ENCODE assay signal across 9 cellular contexts in the genomic region with DNA sequence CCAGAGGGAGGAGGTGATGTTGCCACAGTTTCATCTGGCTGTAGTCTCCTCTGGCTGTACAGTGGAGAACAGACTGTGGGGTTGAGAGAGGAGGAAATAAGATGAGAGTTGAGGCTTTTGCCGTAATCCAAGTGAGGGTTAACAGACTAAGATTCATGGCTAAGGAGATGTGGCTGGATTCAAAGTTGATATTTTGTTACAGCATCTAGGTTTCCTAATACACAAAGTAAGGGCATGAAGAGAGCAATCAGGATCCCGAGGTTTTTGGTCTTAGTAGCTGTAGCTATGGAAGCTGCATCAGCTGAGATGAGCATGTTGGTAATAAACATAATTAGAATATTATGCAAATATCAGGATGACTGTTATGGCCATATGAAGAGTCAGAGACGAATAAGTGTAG. TPM values are rescaled to one million over a fixed set of nuclear protein-coding genes. Genes with fewer than 3 reads are reported as not detected.
DNase-seq lines count a peak whose midpoint lies in the region; ATAC-seq and TF ChIP-seq lines count a peak whose summit lies in the region.
"Had no signal": no experiment of that assay in that cellular context is flagged by ENCODE, and none has a peak within 500 bp of the region (broad histone marks: within the 10 kb centered on the region; RNA-seq: fewer than 3 reads in every experiment).

No MANE protein-coding gene starts in this region.

- H2AFZ ChIP-seq in GM23338 (no peak overlapping the region), SU-DHL-6 (ENCODE audit: low read depth, low read length, severe bottlenecking) (no peak overlapping the region), fibroblast of lung (ENCODE audit: low read length) (no peak overlapping the region)

- H3F3A ChIP-seq in GM23338 (replicated peaks; ENCODE audit: low read depth) (peaks cover 9% of the 10 kb centered on the region; the same call in 1 of the 2 replicates), SU-DHL-6 (ENCODE audit: insufficient read depth) (no peaks in the 10 kb centered on the region)

- H3K27ac Mint-ChIP-seq in GM23338: no peak overlapping the region
- peak overlapping the region; percentile 98 for H3K27ac Mint-ChIP-seq in progenitor cell of endocrine pancreas

- H3K27me3 Mint-ChIP-seq in GM23338 (ENCODE audit: insufficient read depth, low read depth, poor library complexity) (peaks cover 5% of the 10 kb centered on the region), progenitor cell of endocrine pancreas (no peaks in the 10 kb centered on the region)

- H3K9me2 ChIP-seq in GM23338 (ENCODE audit: insufficient read depth): no peaks in the 10 kb centered on the region; the same call in 1 of the 2 replicates
- H3K9me2 ChIP-seq in SU-DHL-6 (replicated peaks; ENCODE audit: insufficient read depth, low read length): no peaks in the 10 kb centered on the region

- H4K20me1 ChIP-seq in GM23338 (replicated peaks; ENCODE audit: insufficient read depth) (peaks cover 32% of the 10 kb centered on the region), SU-DHL-6 (ENCODE audit: low read depth, low read length) (no peaks in the 10 kb centered on the region), fibroblast of lung (ENCODE audit: control insufficient read depth, extremely low read depth, insufficient read depth, low read length) (no peaks in the 10 kb centered on the region)

- H3K9me3 Mint-ChIP-seq in GM23338 (no peaks in the 10 kb centered on the region), progenitor cell of endocrine pancreas (ENCODE audit: low read depth) (peaks cover 29% of the 10 kb centered on the region)

- no peak for DNase-seq in GM23338 (ENCODE audit: low spot score)
- DNase-seq in fibroblast of lung (ENCODE audit: low read depth in 2 of 2): no peak
- DNase-seq in progenitor cell of endocrine pancreas (ENCODE audit: low spot score, unreplicated experiment): no peak
- no peak for DNase-seq in NK-92 (lab: John Stamatoyannopoulos, UW; ENCODE audit: unreplicated experiment)
- DNase-seq in DMS53 treated with DMSO at 0.1 percent for 48 hours (lab: John Stamatoyannopoulos, UW; ENCODE audit: unreplicated experiment): no peak
- no peak for DNase-seq in HuH-7.5 (ENCODE audit: low spot score)
- DNase-seq: NCI-H226 had no signal

- peaks cover 51% of the 10 kb centered on the region for H3K36me3 Mint-ChIP-seq in GM23338 (ENCODE audit: low read depth)
- peaks cover 52% of the 10 kb centered on the region for H3K36me3 Mint-ChIP-seq in progenitor cell of endocrine pancreas (ENCODE audit: insufficient read depth)

- peak overlapping the region; percentile 90 for H3K4me3 Mint-ChIP-seq in GM23338
- H3K4me3 Mint-ChIP-seq in progenitor cell of endocrine pancreas (ENCODE audit: low read depth): peak overlapping the region; percentile 98

- H3K9ac ChIP-seq in SU-DHL-6 (ENCODE audit: low read length): peak overlapping the region; percentile 89
- H3K9ac ChIP-seq in fibroblast of lung (ENCODE audit: insufficient read depth, low read length): no peak overlapping the region

- peaks cover 41% of the 10 kb centered on the region for H3K79me2 ChIP-seq in GM23338 (replicated peaks; ENCODE audit: insufficient read depth)
- peaks cover 38% of the 10 kb centered on the region for H3K79me2 ChIP-seq in SU-DHL-6 (ENCODE audit: insufficient read depth, low read length)
- H3K79me2 ChIP-seq in fibroblast of lung (ENCODE audit: control insufficient read depth, insufficient read depth, low read length): peaks cover 21% of the 10 kb centered on the region

- H3K4me3 ChIP-seq in GM23338 (peak overlapping the region; percentile 87), SU-DHL-6 (ENCODE audit: insufficient read depth, low read length, poor library complexity, severe bottlenecking) (peak overlapping the region; percentile 84), fibroblast of lung (replicated peaks in 1 of 4; ENCODE audit: control extremely low read depth in 1 of 4, insufficient read depth in 1 of 4, low read depth in 3 of 4, low read length in 4 of 4) (peak overlapping the region; percentile 21 to 98 (median 84))

- H3K4me2 ChIP-seq in GM23338: peak overlapping the region; percentile 96
- H3K4me2 ChIP-seq in SU-DHL-6 (ENCODE audit: low read depth, low read length, poor library complexity, severe bottlenecking): peak overlapping the region; percentile 76
- H3K4me2 ChIP-seq in fibroblast of lung (ENCODE audit: extremely low read depth, insufficient read depth, low read length): peak overlapping the region; percentile 92

- peaks cover 9% of the 10 kb centered on the region; the same call in 2 of the 3 replicates for H3K4me1 Mint-ChIP-seq in GM23338
- peaks cover 16% of the 10 kb centered on the region for H3K4me1 Mint-ChIP-seq in progenitor cell of endocrine pancreas (ENCODE audit: low read depth)

- ATAC-seq in GM23338 (no peak), HG03280 (IDR thresholded peaks at IDR 0.05; ENCODE audit: unreplicated experiment) (no peak)

- TF ChIP-seq CTCF in GM23338 (conservative IDR thresholded peaks at IDR 0.05; ENCODE audit: low read depth in 2 of 2) (no peak), SU-DHL-6 (IDR thresholded peaks at IDR 0.05; ENCODE audit: insufficient read depth, low read length, poor library complexity, severe bottlenecking) (no peak), fibroblast of lung (conservative IDR thresholded peaks at IDR 0.05 in 1 of 2, IDR thresholded peaks at IDR 0.05 in 1 of 2; ENCODE audit: low read depth in 1 of 2, low read length in 2 of 2) (no peak), progenitor cell of endocrine pancreas (IDR thresholded peaks at IDR 0.05; ENCODE audit: unreplicated experiment) (no peak)

- no peaks in the 10 kb centered on the region for H3K27me3 ChIP-seq in GM23338 (ENCODE audit: insufficient read depth)
- H3K27me3 ChIP-seq in SU-DHL-6 (ENCODE audit: low read length): no peaks in the 10 kb centered on the region
- H3K27me3 ChIP-seq in fibroblast of lung (ENCODE audit: control insufficient read depth, insufficient read depth, low read length): no peaks in the 10 kb centered on the region

- H3K9me3 ChIP-seq in SU-DHL-6 (ENCODE audit: insufficient read depth, low read length) (no peaks in the 10 kb centered on the region), fibroblast of lung (ENCODE audit: control insufficient read depth, insufficient read depth, low read depth, low read length) (peaks cover 1% of the 10 kb centered on the region)

- peaks cover 27% of the 10 kb centered on the region for H3K36me3 ChIP-seq in GM23338 (ENCODE audit: insufficient read depth)
- peaks cover 16% of the 10 kb centered on the region for H3K36me3 ChIP-seq in SU-DHL-6 (ENCODE audit: low read length)
- peaks cover 7% of the 10 kb centered on the region for H3K36me3 ChIP-seq in fibroblast of lung (ENCODE audit: control insufficient read depth, insufficient read depth, low read length)

- H3K4me1 ChIP-seq in GM23338 (ENCODE audit: insufficient read depth) (peaks cover 4% of the 10 kb centered on the region; the same call in 1 of the 2 replicates), fibroblast of lung (ENCODE audit: control insufficient read depth, extremely low read depth, insufficient read depth, low read length) (peaks cover 3% of the 10 kb centered on the region)

- H3K27ac ChIP-seq in GM23338 (ENCODE audit: low read depth) (no peak overlapping the region), SU-DHL-6 (ENCODE audit: low read depth, low read length) (no peak overlapping the region), fibroblast of lung (ENCODE audit: insufficient read depth, low read length) (no peak overlapping the region)

TF ChIP-seq in GM23338, 12 proteins besides CTCF, POLR2A, EP300 and RAD21 (continues in another document):
- no peak for TF ChIP-seq JUNB (IDR thresholded peaks at IDR 0.05; ENCODE audit: unreplicated experiment)

RNA-seq across cellular contexts. Expression of a gene that starts 1.4 kb away (rescaled TPM):
- 19.4 and 22.6 TPM in 2 replicates for total RNA-seq in GM23338 (2014; rRNA removed; shearing (Covaris generic))
- polyA plus RNA-seq in GM23338 (2016; fragmentation: Nextera tagmentation; extraction: Ambion mirVana) (4.7 and 5.9 TPM in 2 replicates), fibroblast of lung (5.7 and 7.8 TPM in 2 replicates)
- total RNA-seq in fibroblast of lung (10.3 and 20.0 TPM in 2 replicates), progenitor cell of endocrine pancreas (32.8 and 35.3 TPM in 2 replicates)
- polyA plus RNA-seq in fibroblast of lung (2012): 4.5 and 7.9 TPM in 2 replicates
- 5.6 and 7.1 TPM in 2 replicates for polyA minus RNA-seq in fibroblast of lung (ENCODE audit: low replicate concordance)

RNA-seq across cellular contexts. Expression of a gene that starts 20.6 kb away (rescaled TPM):
- 6.6 and 6.7 TPM in 2 replicates for total RNA-seq in GM23338 (2014; rRNA removed; shearing (Covaris generic))
- polyA plus RNA-seq in GM23338 (2016; fragmentation: Nextera tagmentation; extraction: Ambion mirVana) (2.9 and 3.3 TPM in 2 replicates), fibroblast of lung (3.4 and 5.2 TPM in 2 replicates)
- total RNA-seq in fibroblast of lung (10.5 and 16.8 TPM in 2 replicates), progenitor cell of endocrine pancreas (11.7 and 15.4 TPM in 2 replicates)
- polyA plus RNA-seq in fibroblast of lung (2012): 4.3 and 5.3 TPM in 2 replicates
- 2.4 and 4.4 TPM in 2 replicates for polyA minus RNA-seq in fibroblast of lung (ENCODE audit: low replicate concordance)

RNA-seq across cellular contexts. Expression of a gene that starts 21.4 kb away (rescaled TPM):
- 12.5 and 16.9 TPM in 2 replicates for total RNA-seq in GM23338 (2014; rRNA removed; shearing (Covaris generic))
- polyA plus RNA-seq in GM23338 (2016; fragmentation: Nextera tagmentation; extraction: Ambion mirVana) (5.2 and 7.2 TPM in 2 replicates), fibroblast of lung (5.9 and 6.1 TPM in 2 replicates)
- total RNA-seq in fibroblast of lung (14.9 and 16.8 TPM in 2 replicates), progenitor cell of endocrine pancreas (33.1 and 33.2 TPM in 2 replicates)
- polyA plus RNA-seq in fibroblast of lung (2012): 3.2 and 3.4 TPM in 2 replicates
- 1.6 TPM in 1 of 2 replicates, not detected in the other for polyA minus RNA-seq in fibroblast of lung (ENCODE audit: low replicate concordance)

RNA-seq across cellular contexts. Expression of a gene that starts 39.0 kb away (rescaled TPM):
- 7.3 and 10.1 TPM in 2 replicates for total RNA-seq in GM23338 (2014; rRNA removed; shearing (Covaris generic))
- polyA plus RNA-seq in GM23338 (2016; fragmentation: Nextera tagmentation; extraction: Ambion mirVana) (4.4 and 5.1 TPM in 2 replicates), fibroblast of lung (1.8 and 2.7 TPM in 2 replicates)
- total RNA-seq in fibroblast of lung (3.3 and 6.3 TPM in 2 replicates), progenitor cell of endocrine pancreas (39.0 and 43.3 TPM in 2 replicates)
- polyA plus RNA-seq in fibroblast of lung (2012): 1.2 and 1.7 TPM in 2 replicates
- 0.24 and 0.89 TPM in 2 replicates for polyA minus RNA-seq in fibroblast of lung (ENCODE audit: low replicate concordance)
